13 cellular contexts compared by ENCODE assay signal in the genomic region with DNA sequence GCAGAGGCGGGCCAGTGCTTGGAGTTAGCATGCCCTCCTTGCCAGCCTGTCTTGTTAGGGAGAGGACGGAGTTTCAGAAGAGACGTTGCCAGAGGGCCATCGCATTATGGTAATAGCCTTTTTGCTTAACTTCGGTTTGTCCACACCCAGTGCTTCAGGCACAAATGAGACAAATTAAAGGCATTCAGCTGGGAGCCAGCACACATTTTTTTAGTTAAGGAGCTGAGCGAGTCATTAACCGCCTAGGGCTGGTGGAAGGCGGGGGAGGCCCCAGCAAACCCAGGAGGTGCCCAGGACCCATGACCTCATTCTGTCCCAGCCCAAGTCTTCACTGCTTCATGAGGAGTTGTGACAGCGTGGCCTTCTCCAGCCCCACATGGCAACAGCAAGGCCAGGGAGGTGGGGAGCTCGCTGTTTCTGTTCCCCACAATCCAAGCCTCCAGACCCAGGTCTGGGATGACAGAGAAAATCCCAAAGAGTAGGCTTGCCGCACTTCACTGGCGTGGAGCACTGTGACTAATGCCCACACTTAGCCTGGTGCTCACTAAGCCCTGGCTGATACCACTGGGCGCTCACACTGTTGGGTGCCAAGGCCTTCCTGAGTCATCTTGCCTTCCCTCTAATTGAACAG.
DNase-seq lines count a peak whose midpoint lies in the region; ATAC-seq, FAIRE-seq and TF ChIP-seq lines count a peak whose summit lies in the region.
"Had no signal": no experiment of that assay in that cellular context is flagged by ENCODE, and none has a peak within 500 bp of the region (broad histone marks: within the 10 kb centered on the region; RNA-seq: fewer than 3 reads in every experiment).

No MANE protein-coding gene starts in this region.

- H3K9me3 Mint-ChIP-seq in astrocyte (ENCODE audit: unreplicated experiment) = no peaks in the 10 kb centered on the region

- H3K4me3 ChIP-seq in AG10803 (ENCODE audit: low read length) (no peak overlapping the region), astrocyte (ENCODE audit: insufficient read depth, low read depth, low read length) (no peak overlapping the region), lower lobe of right lung (no peak overlapping the region)
- H3K4me3 ChIP-seq: psoas muscle, stomach had no signal

- no peak for TF ChIP-seq CTCF in AG10803 (conservative IDR thresholded peaks at IDR 0.05; ENCODE audit: low read length)
- TF ChIP-seq CTCF in astrocyte (IDR thresholded peaks at IDR 0.05; ENCODE audit: insufficient read depth, low read depth, low read length) = no peak
- no peak for TF ChIP-seq CTCF in lower lobe of right lung (IDR thresholded peaks at IDR 0.05)

- H3K4me1 Mint-ChIP-seq in astrocyte (ENCODE audit: low read depth, unreplicated experiment) = peaks cover 16% of the 10 kb centered on the region

- H3K4me1 ChIP-seq in astrocyte (ENCODE audit: insufficient read depth, low read length) (peaks cover 19% of the 10 kb centered on the region), lower lobe of right lung (no peaks in the 10 kb centered on the region)
- H3K4me1 ChIP-seq: psoas muscle, stomach had no signal

- no peak overlapping the region for H3K27ac Mint-ChIP-seq in astrocyte (ENCODE audit: unreplicated experiment)

- FAIRE-seq in astrocyte (lab: Jason Lieb, UNC) = peak; percentile 56

- peaks cover 20% of the 10 kb centered on the region for H3K27me3 Mint-ChIP-seq in astrocyte (ENCODE audit: low read depth, unreplicated experiment)

- no peak overlapping the region for H3K4me3 Mint-ChIP-seq in astrocyte (ENCODE audit: unreplicated experiment)

- H4K20me1 ChIP-seq in astrocyte (ENCODE audit: insufficient read depth, low read length) = no peaks in the 10 kb centered on the region

- H3K9ac ChIP-seq in astrocyte (ENCODE audit: low read length) = peak overlapping the region; percentile 56

- H3K27me3 ChIP-seq in astrocyte (ENCODE audit: insufficient read depth, low read length) (no peaks in the 10 kb centered on the region), lower lobe of right lung (ENCODE audit: low read depth) (peaks cover 7% of the 10 kb centered on the region)

- no peak overlapping the region for H2AFZ ChIP-seq in astrocyte (ENCODE audit: low read depth, low read length)

- peak overlapping the region; percentile 59 for H3K4me2 ChIP-seq in astrocyte (ENCODE audit: low read length)

- H3K27ac ChIP-seq in astrocyte (ENCODE audit: low read depth, low read length) = peak overlapping the region; percentile 82
- peak overlapping the region; percentile 18 for H3K27ac ChIP-seq in lower lobe of right lung
- H3K27ac ChIP-seq: psoas muscle, stomach had no signal

- ATAC-seq in lower lobe of right lung = peak in 1 of 2 donors; percentile 40
- no peak for ATAC-seq in GM18502 (IDR thresholded peaks at IDR 0.05; ENCODE audit: poor library complexity, unreplicated experiment)
- no peak for ATAC-seq in HG02981 (IDR thresholded peaks at IDR 0.05; ENCODE audit: unreplicated experiment)
- no peak for ATAC-seq in GM21528 (IDR thresholded peaks at IDR 0.05; ENCODE audit: low FRiP score, unreplicated experiment)
- ATAC-seq: psoas muscle had no signal

- H3K36me3 ChIP-seq in astrocyte (ENCODE audit: insufficient read depth, low read length) (no peaks in the 10 kb centered on the region), lower lobe of right lung (no peaks in the 10 kb centered on the region)
- H3K36me3 ChIP-seq: stomach had no signal

- DNase-seq in AG10803 (ENCODE audit: low read depth) (peak; percentile 92), HS-5 (ENCODE audit: low read depth) (peak; percentile 87), astrocyte (ENCODE audit: low read depth) (peak; percentile 80), lower lobe of right lung (no peak), hepatic stellate cell (ENCODE audit: low spot score) (no peak)
- DNase-seq: DND-41, hypothalamus, NCI-H187 treated with DMSO at 0.1 percent for 48 hours, stomach had no signal

- no peaks in the 10 kb centered on the region for H3K79me2 ChIP-seq in astrocyte (ENCODE audit: insufficient read depth, low read length)

- H3K9me3 ChIP-seq in astrocyte (ENCODE audit: insufficient read depth, low read depth, low read length) (no peaks in the 10 kb centered on the region), lower lobe of right lung (no peaks in the 10 kb centered on the region)
- H3K9me3 ChIP-seq: psoas muscle, stomach had no signal

- H3K36me3 Mint-ChIP-seq in astrocyte (ENCODE audit: low read depth, unreplicated experiment) = no peaks in the 10 kb centered on the region

- intact Hi-C loops in lower lobe of right lung (cut with DNase I) = no loop called here

Comparison
In these comparisons a context has a peak if more than half of its experiments do, and no peak if none do; other contexts are left out.
1. DNase-seq: peak in AG10803 (single experiment), HS-5 (single experiment) and astrocyte (single experiment); none in lower lobe of right lung (single experiment) and hepatic stellate cell (single experiment).